In the genomic region with DNA sequence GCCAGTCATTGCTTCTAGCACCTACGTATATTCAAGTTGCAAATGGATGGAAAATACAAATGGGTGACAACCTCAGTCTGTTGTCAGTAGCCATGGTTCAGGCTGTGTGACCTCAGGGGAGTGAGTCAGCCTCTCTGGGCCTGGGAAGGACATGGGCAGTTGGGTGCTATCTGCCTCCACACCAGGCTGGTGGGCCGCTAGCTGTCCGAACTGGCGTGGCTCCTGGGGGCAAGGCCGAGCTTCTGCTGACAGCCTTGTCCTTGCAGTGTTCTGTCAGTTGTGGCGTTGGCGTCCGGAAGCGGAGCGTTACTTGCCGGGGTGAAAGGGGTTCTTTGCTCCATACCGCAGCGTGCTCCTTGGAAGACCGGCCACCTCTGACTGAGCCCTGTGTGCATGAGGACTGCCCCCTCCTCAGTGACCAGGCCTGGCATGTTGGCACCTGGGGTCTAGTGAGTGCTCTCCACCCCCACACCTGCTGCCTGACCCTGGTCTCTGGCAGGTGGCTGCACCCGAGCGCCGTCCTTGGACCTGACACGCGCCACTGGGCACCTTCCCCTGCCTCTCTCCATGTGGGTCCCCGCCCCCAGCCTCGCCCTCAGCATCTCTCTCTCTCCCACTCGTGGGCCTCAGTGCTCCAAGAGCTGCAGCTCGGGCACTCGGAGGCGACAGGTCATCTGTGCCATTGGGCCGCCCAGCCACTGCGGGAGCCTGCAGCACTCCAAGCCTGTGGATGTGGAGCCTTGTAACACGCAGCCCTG, we compare ENCODE assay signal across 27 cellular contexts.
"Had no signal": no experiment of that assay in that cellular context is flagged by ENCODE, and none has a peak within 500 bp of the region (broad histone marks: within the 10 kb centered on the region; RNA-seq: fewer than 3 reads in every experiment).

No MANE protein-coding gene starts in this region.

- H3K4me3 Mint-ChIP-seq: activated B cell treated with CpG ODN at 0.5 μM for 24 hours; activated CD4-positive, alpha-beta T cell treated with anti-CD3 and anti-CD28 coated beads for 36 hours; activated naive CD4-positive, alpha-beta T cell treated with anti-CD3 and anti-CD28 coated beads for 36 hours; activated naive CD8-positive, alpha-beta T cell treated with anti-CD3 and anti-CD28 coated beads, Interleukin-2, amount 10 ng/mL, durations not matched to agents 7 days and 5 days; central memory CD8-positive, alpha-beta T cell; natural killer cell; stimulated activated naive B cell treated with anti-CD40 and anti-IgM and Interleukin-4, amounts not matched to agents 10 μg/mL and 1 μg/mL and 100 μg/mL, for 72 hours; T-helper 1 cell treated with Interleukin-12 subunit alpha and Interleukin-12 subunit beta and Interleukin-4 antibody, amounts not matched to agents 30 μg/mL and 1 μg/mL, for 36 hours had no signal

- H3K9me3 ChIP-seq: breast epithelium, colonic mucosa, gastroesophageal sphincter, neutrophil, pancreas, transverse colon, uterus had no signal

- H3K36me3 ChIP-seq: breast epithelium, colonic mucosa, neutrophil, pancreas, transverse colon, uterus had no signal

- H3K4me1 ChIP-seq: breast epithelium, colonic mucosa, gastroesophageal sphincter, pancreas, transverse colon, uterus had no signal

- H3K4me3 ChIP-seq: breast epithelium, colonic mucosa, dorsolateral prefrontal cortex, gastroesophageal sphincter, pancreas, transverse colon, uterus had no signal

- FAIRE-seq: keratinocyte, pancreas had no signal

- H3K27me3 ChIP-seq: breast epithelium, colonic mucosa, dorsolateral prefrontal cortex, gastroesophageal sphincter, neutrophil, pancreas, transverse colon, uterus had no signal

- H3K4me1 Mint-ChIP-seq: central memory CD8-positive, alpha-beta T cell; natural killer cell had no signal

- DNase-seq: activated B cell treated with CpG ODN at 0.5 μM for 24 hours; activated CD4-positive, alpha-beta T cell treated with anti-CD3 and anti-CD28 coated beads for 36 hours; activated CD4-positive, alpha-beta T cell treated with anti-CD3 and anti-CD28 coated beads, Interleukin-2, amount 50 U/mL, for 4 hours; activated CD8-positive, alpha-beta memory T cell treated with anti-CD3 and anti-CD28 coated beads for 24 hours; activated effector memory CD4-positive, alpha-beta T cell treated with Interleukin-2 at 50 U/mL for 16 hours; activated naive CD4-positive, alpha-beta T cell treated with anti-CD3 and anti-CD28 coated beads for 36 hours; activated naive CD8-positive, alpha-beta T cell treated with anti-CD3 and anti-CD28 coated beads, Interleukin-2, amount 10 ng/mL, durations not matched to agents 7 days and 5 days; activated T-cell treated with anti-CD3 and anti-CD28 coated beads, Interleukin-2, amount 50 U/mL, for 48 hours; amniotic stem cell; colonic mucosa; head of caudate nucleus; natural killer cell; right cardiac atrium; stimulated activated naive B cell treated with anti-CD40 and anti-IgM and Interleukin-4, amounts not matched to agents 10 μg/mL and 1 μg/mL and 100 μg/mL, for 72 hours; T1000; transverse colon; uterus had no signal

- H3K27ac Mint-ChIP-seq: activated B cell treated with CpG ODN at 0.5 μM for 24 hours; activated CD4-positive, alpha-beta T cell treated with anti-CD3 and anti-CD28 coated beads for 36 hours; activated naive CD4-positive, alpha-beta T cell treated with anti-CD3 and anti-CD28 coated beads for 36 hours; activated naive CD8-positive, alpha-beta T cell treated with anti-CD3 and anti-CD28 coated beads, Interleukin-2, amount 10 ng/mL, durations not matched to agents 7 days and 5 days; natural killer cell; T-helper 1 cell treated with Interleukin-12 subunit alpha and Interleukin-12 subunit beta and Interleukin-4 antibody, amounts not matched to agents 30 μg/mL and 1 μg/mL, for 36 hours had no signal

- H3K9me3 Mint-ChIP-seq: activated B cell treated with CpG ODN at 0.5 μM for 24 hours; activated naive CD4-positive, alpha-beta T cell treated with anti-CD3 and anti-CD28 coated beads for 36 hours; activated naive CD8-positive, alpha-beta T cell treated with anti-CD3 and anti-CD28 coated beads, Interleukin-2, amount 10 ng/mL, durations not matched to agents 7 days and 5 days; central memory CD8-positive, alpha-beta T cell; natural killer cell; stimulated activated naive B cell treated with anti-CD40 and anti-IgM and Interleukin-4, amounts not matched to agents 10 μg/mL and 1 μg/mL and 100 μg/mL, for 72 hours; T-helper 1 cell treated with Interleukin-12 subunit alpha and Interleukin-12 subunit beta and Interleukin-4 antibody, amounts not matched to agents 30 μg/mL and 1 μg/mL, for 36 hours had no signal

- H3K36me3 Mint-ChIP-seq: activated naive CD8-positive, alpha-beta T cell treated with anti-CD3 and anti-CD28 coated beads, Interleukin-2, amount 10 ng/mL, durations not matched to agents 7 days and 5 days; natural killer cell; stimulated activated naive B cell treated with anti-CD40 and anti-IgM and Interleukin-4, amounts not matched to agents 10 μg/mL and 1 μg/mL and 100 μg/mL, for 72 hours had no signal

- ATAC-seq: activated CD4-positive, alpha-beta T cell treated with anti-CD3 and anti-CD28 coated beads for 36 hours; gastroesophageal sphincter; left lobe of liver; natural killer cell; pancreas; stimulated activated naive B cell treated with anti-CD40 and anti-IgM and Interleukin-4, amounts not matched to agents 10 μg/mL and 1 μg/mL and 100 μg/mL, for 72 hours had no signal

- H3K27me3 Mint-ChIP-seq: activated CD4-positive, alpha-beta T cell treated with anti-CD3 and anti-CD28 coated beads for 36 hours; central memory CD8-positive, alpha-beta T cell; stimulated activated naive B cell treated with anti-CD40 and anti-IgM and Interleukin-4, amounts not matched to agents 10 μg/mL and 1 μg/mL and 100 μg/mL, for 72 hours had no signal

- H3K27ac ChIP-seq: breast epithelium, colonic mucosa, dorsolateral prefrontal cortex, epithelial cell of prostate, gastroesophageal sphincter, neutrophil, pancreas, transverse colon, uterus had no signal
